13 cellular contexts compared by ENCODE assay signal in the genomic region with DNA sequence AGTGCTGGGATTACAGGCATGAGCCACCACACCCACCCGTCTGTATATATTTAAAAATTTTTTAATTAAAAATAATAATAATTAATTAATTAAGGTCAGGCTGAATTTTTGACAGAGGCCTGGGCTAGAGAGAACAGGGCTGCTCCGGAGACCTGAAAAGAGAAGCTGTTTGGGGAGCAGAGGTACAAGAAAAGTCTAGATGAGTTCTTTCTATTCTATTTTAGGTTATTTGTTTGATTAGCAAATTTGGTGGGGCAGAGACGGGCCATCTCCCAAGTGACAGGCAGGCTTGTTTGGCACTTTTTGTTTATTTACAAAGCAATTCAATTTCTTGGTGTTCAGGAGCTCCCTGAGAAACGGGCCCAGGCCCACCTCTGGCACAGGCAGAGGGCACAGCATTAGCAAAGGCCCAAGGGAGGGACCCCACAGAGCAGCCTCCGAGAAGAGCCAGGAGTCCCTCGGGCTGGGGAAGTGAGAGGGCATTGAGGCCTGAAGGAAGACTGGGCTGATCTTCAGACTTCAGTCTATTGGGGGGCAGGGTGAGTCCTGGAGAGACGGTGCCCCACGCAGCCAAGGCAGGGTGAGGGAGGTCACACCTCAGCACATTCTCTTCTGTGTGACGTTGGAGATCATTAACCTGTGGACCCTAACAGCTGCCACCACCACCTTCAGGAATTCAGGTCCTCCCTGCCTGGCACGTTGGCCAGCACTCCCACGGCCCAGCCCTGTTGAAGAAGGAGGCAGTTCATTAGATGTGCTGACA. TPM values are rescaled to one million over a fixed set of nuclear protein-coding genes. Genes with fewer than 3 reads are reported as not detected.
DNase-seq lines count a peak whose midpoint lies in the region; ATAC-seq and TF ChIP-seq lines count a peak whose summit lies in the region.
"Had no signal": no experiment of that assay in that cellular context is flagged by ENCODE, and none has a peak within 500 bp of the region (broad histone marks: within the 10 kb centered on the region; RNA-seq: fewer than 3 reads in every experiment).

No MANE protein-coding gene starts in this region.

- H3K4me1 Mint-ChIP-seq in activated T-cell treated with anti-CD3 and anti-CD28 coated beads, Interleukin-2, amount 50 U/mL, for 72 hours (ENCODE audit: low read depth) = peaks cover 33% of the 10 kb centered on the region

- DNase-seq in renal cortical epithelial cell (ENCODE audit: low read depth) (peak; percentile 82), SW 1271 (lab: John Stamatoyannopoulos, UW) (no peak), NCI-H2081 treated with DMSO at 0.1 percent for 48 hours (lab: John Stamatoyannopoulos, UW) (no peak), NCI-H2196 treated with DMSO at 0.1 percent for 48 hours (lab: John Stamatoyannopoulos, UW; ENCODE audit: unreplicated experiment) (no peak)
- no peak for DNase-seq in activated T-cell treated with anti-CD3 and anti-CD28 coated beads, Interleukin-2, amount 50 U/mL, for 72 hours
- DNase-seq: amygdala; NCI-H524; stimulated activated naive CD4-positive, alpha-beta T cell treated with Interleukin-2 at 50 U/mL for 16 hours had no signal

- peaks cover 72% of the 10 kb centered on the region for H3K4me1 ChIP-seq in OCI-LY3 (ENCODE audit: low read length)

- no peaks in the 10 kb centered on the region for H3K9me3 Mint-ChIP-seq in activated T-cell treated with anti-CD3 and anti-CD28 coated beads, Interleukin-2, amount 50 U/mL, for 72 hours

- no peak overlapping the region for H3K4me3 Mint-ChIP-seq in activated T-cell treated with anti-CD3 and anti-CD28 coated beads, Interleukin-2, amount 50 U/mL, for 72 hours

- no peaks in the 10 kb centered on the region for H3K36me3 Mint-ChIP-seq in activated T-cell treated with anti-CD3 and anti-CD28 coated beads, Interleukin-2, amount 50 U/mL, for 72 hours (ENCODE audit: insufficient read depth in 2 of 2)

- peak; percentile 50 for ATAC-seq in GM21723 (IDR thresholded peaks at IDR 0.05; ENCODE audit: unreplicated experiment)
- ATAC-seq in activated T-cell treated with anti-CD3 and anti-CD28 coated beads, Interleukin-2, amount 50 U/mL, for 72 hours (replicated peaks in 1 of 2) = no peak

- no peaks in the 10 kb centered on the region for H3K27me3 ChIP-seq in OCI-LY3 (ENCODE audit: low read depth, low read length)

- H3K27ac Mint-ChIP-seq in activated T-cell treated with anti-CD3 and anti-CD28 coated beads, Interleukin-2, amount 50 U/mL, for 72 hours = no peak overlapping the region

- no peaks in the 10 kb centered on the region for H3K79me2 ChIP-seq in OCI-LY3 (ENCODE audit: low read length)

- H3K4me3 ChIP-seq in OCI-LY3 (ENCODE audit: low read length) = peak overlapping the region; percentile 75

- peak overlapping the region; percentile 86 for H3K9ac ChIP-seq in OCI-LY3 (ENCODE audit: low read length)

- no peaks in the 10 kb centered on the region for H3K27me3 Mint-ChIP-seq in activated T-cell treated with anti-CD3 and anti-CD28 coated beads, Interleukin-2, amount 50 U/mL, for 72 hours (ENCODE audit: low read depth)

- peak overlapping the region; percentile 93 for H3K27ac ChIP-seq in OCI-LY3 (ENCODE audit: low read length)

- no peaks in the 10 kb centered on the region for H3K36me3 ChIP-seq in OCI-LY3 (replicated peaks; ENCODE audit: low read depth, low read length)

- 0 out of 2 replicates have a peak overlapping the region, but pooled peaks have one; percentile 10 for H2AFZ ChIP-seq in OCI-LY3 (ENCODE audit: low read depth, low read length)

- H4K20me1 ChIP-seq in OCI-LY3 (ENCODE audit: insufficient read depth, low read length) = no peaks in the 10 kb centered on the region

- peak; percentile 49 for TF ChIP-seq POLR2A in GM18526 (IDR thresholded peaks at IDR 0.05; ENCODE audit: extremely low read depth, insufficient read length)

- no peak for TF ChIP-seq CTCF in OCI-LY3 (IDR thresholded peaks at IDR 0.05; ENCODE audit: low read depth, low read length)

- H3K4me2 ChIP-seq in OCI-LY3 (ENCODE audit: low read length) = peak overlapping the region; percentile 99

- H3K9me3 ChIP-seq in OCI-LY3 (ENCODE audit: insufficient read depth, low read length) = no peaks in the 10 kb centered on the region

RNA-seq across cellular contexts. Expression of gene RIPOR1, which starts 10.8 kb away (rescaled TPM):
- total RNA-seq in renal cortical epithelial cell = 61.6 and 195 TPM in 2 replicates
- 10 to 100 TPM; 34.2 to 54.6 TPM for total RNA-seq in activated T-cell treated with anti-CD3 and anti-CD28 coated beads, Interleukin-2, amount 50 U/mL, for 72 hours

RNA-seq across cellular contexts. Expression of gene AGRP, which starts 34.5 kb away (rescaled TPM):
- total RNA-seq in renal cortical epithelial cell = not detected in 2 replicates
- total RNA-seq in activated T-cell treated with anti-CD3 and anti-CD28 coated beads, Interleukin-2, amount 50 U/mL, for 72 hours = not detected
- total RNA-seq: endothelial cell of umbilical vein, myocyte had no signal

RNA-seq across cellular contexts. Expression of gene ATP6V0D1, which starts 36.9 kb away (rescaled TPM):
- 127 and 183 TPM in 2 replicates for total RNA-seq in renal cortical epithelial cell
- 10 to 100 TPM; 27.9 to 28.1 TPM for total RNA-seq in activated T-cell treated with anti-CD3 and anti-CD28 coated beads, Interleukin-2, amount 50 U/mL, for 72 hours

RNA-seq across cellular contexts. Expression of gene CTCF, which starts 44.5 kb away (rescaled TPM):
- 14.8 and 35.6 TPM in 2 replicates for total RNA-seq in renal cortical epithelial cell
- total RNA-seq in activated T-cell treated with anti-CD3 and anti-CD28 coated beads, Interleukin-2, amount 50 U/mL, for 72 hours = 10 to 100 TPM; 55.5 to 71.1 TPM
